In the genomic region with DNA sequence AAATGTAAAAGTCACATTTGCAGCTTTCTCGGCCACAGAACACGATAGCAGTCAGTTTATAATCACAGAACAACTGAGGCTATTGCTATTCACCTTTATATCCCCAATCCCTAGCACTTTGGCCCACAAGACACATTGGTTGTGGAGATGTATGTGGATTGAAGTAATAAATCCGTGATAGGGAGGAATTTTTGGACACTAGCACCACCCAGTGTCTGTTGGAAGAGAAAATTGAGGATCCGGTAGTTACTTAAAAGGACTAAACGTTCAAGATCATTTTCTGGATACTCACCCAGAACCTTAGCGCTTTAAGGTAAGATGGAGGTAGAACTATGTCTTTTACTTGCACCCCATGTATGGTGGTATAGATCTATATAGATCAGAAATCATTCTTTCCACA, we compare ENCODE assay signal across 11 cellular contexts. TPM values are rescaled to one million over a fixed set of nuclear protein-coding genes. Genes with fewer than 3 reads are reported as not detected.
"Had no signal": no experiment of that assay in that cellular context is flagged by ENCODE, and none has a peak within 500 bp of the region (broad histone marks: within the 10 kb centered on the region; RNA-seq: fewer than 3 reads in every experiment).

No MANE protein-coding gene starts in this region.

RNA-seq across cellular contexts. Expression of a gene that starts 1.8 kb away (rescaled TPM):
- total RNA-seq: PC-9 had no signal

RNA-seq across cellular contexts. Expression of a gene that starts 34.5 kb away (rescaled TPM):
- total RNA-seq: PC-9, RPMI7951 had no signal

RNA-seq across cellular contexts. Expression of a gene that starts 38.1 kb away (rescaled TPM):
- total RNA-seq: OCI-LY7, PC-9, Peyer's patch, Right ventricle myocardium inferior, Right ventricle myocardium superior, RPMI7951, SJCRH30, SJSA1, SK-MEL-5, T-cell had no signal
- polyA plus RNA-seq: SK-N-SH had no signal
